In genomic region chr5:128537306-128537998, GRCh38 we compare ENCODE assay signal across 9 cellular contexts. TPM values are rescaled to one million over a fixed set of nuclear protein-coding genes. Genes with fewer than 3 reads are reported as not detected.
A peak's percentile ranks its signal among the peaks of the same experiment; 100 is the strongest.
DNase-seq lines count a peak whose midpoint lies in the region; FAIRE-seq and TF ChIP-seq lines count a peak whose summit lies in the region.
"Had no signal": no experiment of that assay in that cellular context is flagged by ENCODE, and none has a peak within 500 bp of the region (broad histone marks: within the 10 kb centered on the region; RNA-seq: fewer than 3 reads in every experiment).

No MANE protein-coding gene starts in this region.

- H3K4me3 ChIP-seq in mesodermal cell (ENCODE audit: extremely low read depth, insufficient read depth, low read length, poor library complexity, severe bottlenecking) = peak overlapping the region; percentile 95

- no peak for FAIRE-seq in GM12891 (lab: Jason Lieb, UNC)

- H3K9me3 ChIP-seq in mesodermal cell (ENCODE audit: control insufficient read depth, low read length) = no peaks in the 10 kb centered on the region

- peaks cover 15% of the 10 kb centered on the region for H3K4me1 ChIP-seq in mesodermal cell (ENCODE audit: control insufficient read depth, insufficient read depth, low read length, poor library complexity, severe bottlenecking)

- peak overlapping the region; percentile 92 for H3K27ac ChIP-seq in mesodermal cell (ENCODE audit: low read depth, low read length, severe bottlenecking)

- 0 to 1% methylated on average over 56 to 63 of the region's 73 CpGs for WGBS in mesodermal cell (ENCODE audit: insufficient coverage in 2 of 2), 2 experiments

- peak; percentile 9 for DNase-seq in GM12891 (ENCODE audit: insufficient read length, low spot score)
- DNase-seq in NCI-H226 = peak; percentile 42
- DNase-seq in ecto neural progenitor cell (ENCODE audit: low spot score) = peak; percentile 74
- DNase-seq in GOT3 (lab: John Stamatoyannopoulos, UW) = no peak
- DNase-seq in activated T-cell treated with anti-CD3 and anti-CD28 coated beads, Interleukin-2, amount 50 U/mL, for 1 hour = no peak
- no peak for DNase-seq in globus pallidus (ENCODE audit: low spot score)
- DNase-seq in stimulated activated CD4-positive, alpha-beta T cell treated with anti-CD3 and anti-CD28 coated beads, Interleukin-2, amount 100 ng/mL, for 24 hours = no peak

- no peak for TF ChIP-seq POLR2A in GM12891 (IDR thresholded peaks at IDR 0.05; ENCODE audit: low read depth, low read length)

- peaks cover 17% of the 10 kb centered on the region for H3K36me3 ChIP-seq in mesodermal cell (ENCODE audit: control insufficient read depth, insufficient read depth, low read length)

TF ChIP-seq in GM12891, 5 proteins besides CTCF, POLR2A, EP300 and RAD21:
- TF ChIP-seq SPI1 (IDR thresholded peaks at IDR 0.05; ENCODE audit: low read depth, low read length) = no peak
- no peak for TF ChIP-seq PAX5 (IDR thresholded peaks at IDR 0.05; ENCODE audit: insufficient read depth, low read length, severe bottlenecking)
- no peak for TF ChIP-seq POLR2AphosphoS5 (IDR thresholded peaks at IDR 0.05; ENCODE audit: low read depth, low read length)
- no peak for TF ChIP-seq TAF1 (IDR thresholded peaks at IDR 0.05; ENCODE audit: low read depth, low read length)
- TF ChIP-seq POU2F2 (IDR thresholded peaks at IDR 0.05; ENCODE audit: low read depth, low read length) = no peak

RNA-seq across cellular contexts. Expression of gene FBN2, which starts 0.6 kb away (rescaled TPM):
- 0.06 TPM for polyA plus RNA-seq in GM12891 (2012; ENCODE audit: low read depth, missing spikeins)
- 152 TPM for polyA plus RNA-seq in mesodermal cell (2013, experiment 1 of 2)
- polyA plus RNA-seq in mesodermal cell (2013, experiment 2 of 2) = 117 TPM
- polyA plus RNA-seq: IgD-negative memory B cell had no signal

Comparison
In these comparisons a context has a peak if more than half of its experiments do, and no peak if none do; other contexts are left out.
1. DNase-seq: peak in GM12891 (single experiment), NCI-H226 (single experiment) and ecto neural progenitor cell (single experiment); none in GOT3 (single experiment), activated T-cell treated with anti-CD3 and anti-CD28 coated beads, Interleukin-2, amount 50 U/mL, for 1 hour (single experiment), globus pallidus (single experiment) and stimulated activated CD4-positive, alpha-beta T cell treated with anti-CD3 and anti-CD28 coated beads, Interleukin-2, amount 100 ng/mL, for 24 hours (0 of 2).